In the genomic region with DNA sequence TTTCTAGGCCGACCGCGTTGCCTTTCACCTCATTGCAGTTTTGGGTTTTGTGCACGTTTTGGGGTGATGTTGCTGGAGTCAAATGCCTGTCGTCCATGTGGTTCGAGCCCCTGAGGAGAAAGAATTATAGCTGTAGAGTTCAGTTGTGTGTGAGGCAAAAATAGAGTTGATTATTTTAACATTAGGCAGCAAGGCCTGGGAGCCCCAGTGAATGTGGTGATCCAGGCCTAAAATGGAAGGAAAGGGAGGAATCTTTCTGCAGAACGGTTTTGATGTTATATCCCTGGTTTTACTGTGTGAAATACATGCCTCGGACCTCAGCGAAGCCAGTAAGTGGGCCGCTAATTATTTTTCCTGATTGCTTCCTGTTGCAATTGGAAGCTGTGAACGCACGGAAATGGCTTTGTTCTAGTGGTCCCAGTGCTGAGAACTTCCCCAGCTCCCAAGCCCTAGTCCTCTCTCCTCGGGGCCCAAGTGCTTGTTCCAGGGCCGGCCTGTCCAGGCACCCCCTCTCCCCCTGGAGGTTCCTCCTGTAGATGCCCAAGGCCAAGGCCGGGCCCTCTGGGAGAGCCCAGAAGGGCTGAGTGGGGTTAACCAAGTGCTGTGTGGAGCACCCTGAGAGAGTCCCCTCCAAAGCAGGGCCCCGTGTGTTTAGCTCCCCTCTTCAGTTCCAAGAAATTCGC, we compare ENCODE assay signal across 1 cellular context.
TF ChIP-seq lines count a peak whose summit lies in the region.

No MANE protein-coding gene starts in this region.

TF ChIP-seq in HepG2, 621 proteins besides CTCF, POLR2A, EP300 and RAD21 (continues in another document):
- TF ChIP-seq E2F1 (CRISPR knock-in tag; IDR thresholded peaks at IDR 0.05) (no peak), KLF12 (CRISPR knock-in tag; IDR thresholded peaks at IDR 0.05; ENCODE audit: borderline replicate concordance) (peak; percentile 63; the same call in 1 of the 2 replicates), ZBTB38 (CRISPR knock-in tag; IDR thresholded peaks at IDR 0.05) (no peak), ZNF260 (CRISPR knock-in tag; IDR thresholded peaks at IDR 0.05; ENCODE audit: borderline replicate concordance, low read depth) (no peak), ZFP82 (CRISPR knock-in tag; IDR thresholded peaks at IDR 0.05; ENCODE audit: borderline replicate concordance) (peak; percentile 31; the same call in 1 of the 2 replicates), SNAPC2 (CRISPR knock-in tag; IDR thresholded peaks at IDR 0.05) (no peak), AGO2 (optimal IDR thresholded peaks at IDR 0.05; ENCODE audit: low read depth, low read length) (peak; percentile 66), ZNF225 (CRISPR knock-in tag; IDR thresholded peaks at IDR 0.05) (0 out of 2 replicates have a peak, but pooled peaks have one; percentile 4), ZNF879 (CRISPR knock-in tag; IDR thresholded peaks at IDR 0.05) (no peak), SP2 (CRISPR knock-in tag; IDR thresholded peaks at IDR 0.05) (no peak), YEATS4 (CRISPR knock-in tag; IDR thresholded peaks at IDR 0.05; ENCODE audit: borderline replicate concordance) (peak; percentile 11; the same call in 1 of the 2 replicates), NONO (IDR thresholded peaks at IDR 0.05) (no peak), NONO (CRISPR knock-in tag; conservative IDR thresholded peaks at IDR 0.05) (peak; percentile 14; the same call in 1 of the 2 replicates), GATA4 (IDR thresholded peaks at IDR 0.05; ENCODE audit: borderline replicate concordance, low read depth) (no peak), E2F5 (CRISPR knock-in tag; conservative IDR thresholded peaks at IDR 0.05) (no peak), ZHX2 (IDR thresholded peaks at IDR 0.05; ENCODE audit: low read depth) (no peak), ZHX2 (CRISPR knock-in tag; IDR thresholded peaks at IDR 0.05; ENCODE audit: borderline replicate concordance) (peak; percentile 6; the same call in 1 of the 2 replicates), IRF2 (CRISPR knock-in tag; IDR thresholded peaks at IDR 0.05) (no peak), ZSCAN31 (CRISPR knock-in tag; IDR thresholded peaks at IDR 0.05; ENCODE audit: low read depth) (peak; percentile 12; the same call in 1 of the 2 replicates), ZNF337 (CRISPR knock-in tag; IDR thresholded peaks at IDR 0.05; ENCODE audit: borderline replicate concordance, low read depth) (no peak), BRCA1 (CRISPR knock-in tag; IDR thresholded peaks at IDR 0.05) (0 out of 2 replicates have a peak, but pooled peaks have one; percentile 12), KLF15 (CRISPR knock-in tag; IDR thresholded peaks at IDR 0.05; ENCODE audit: borderline replicate concordance) (no peak), KDM5B (CRISPR knock-in tag; IDR thresholded peaks at IDR 0.05; ENCODE audit: borderline replicate concordance) (no peak), SRF (IDR thresholded peaks at IDR 0.05; ENCODE audit: low read depth, low read length) (no peak), FOXK2 (IDR thresholded peaks at IDR 0.05) (no peak), ZNF160 (CRISPR knock-in tag; IDR thresholded peaks at IDR 0.05) (no peak), ZNF83 (CRISPR knock-in tag; IDR thresholded peaks at IDR 0.05; ENCODE audit: borderline replicate concordance) (no peak), EED (CRISPR knock-in tag; IDR thresholded peaks at IDR 0.05) (no peak)
- TF ChIP-seq, protein P1, sequence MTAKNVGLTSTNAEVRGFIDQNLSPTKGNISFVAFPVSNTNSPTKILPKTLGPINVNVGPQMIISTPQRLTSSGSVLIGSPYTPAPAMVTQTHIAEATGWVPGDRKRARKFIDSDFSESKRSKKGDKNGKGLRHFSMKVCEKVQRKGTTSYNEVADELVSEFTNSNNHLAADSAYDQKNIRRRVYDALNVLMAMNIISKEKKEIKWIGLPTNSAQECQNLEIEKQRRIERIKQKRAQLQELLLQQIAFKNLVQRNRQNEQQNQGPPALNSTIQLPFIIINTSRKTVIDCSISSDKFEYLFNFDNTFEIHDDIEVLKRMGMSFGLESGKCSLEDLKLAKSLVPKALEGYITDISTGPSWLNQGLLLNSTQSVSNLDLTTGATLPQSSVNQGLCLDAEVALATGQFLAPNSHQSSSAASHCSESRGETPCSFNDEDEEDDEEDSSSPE (CRISPR knock-in tag; IDR thresholded peaks at IDR 0.05) = no peak
- TF ChIP-seq, protein P2, sequence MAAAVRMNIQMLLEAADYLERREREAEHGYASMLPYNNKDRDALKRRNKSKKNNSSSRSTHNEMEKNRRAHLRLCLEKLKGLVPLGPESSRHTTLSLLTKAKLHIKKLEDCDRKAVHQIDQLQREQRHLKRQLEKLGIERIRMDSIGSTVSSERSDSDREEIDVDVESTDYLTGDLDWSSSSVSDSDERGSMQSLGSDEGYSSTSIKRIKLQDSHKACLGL (CRISPR knock-in tag; IDR thresholded peaks at IDR 0.05) = 0 out of 2 replicates have a peak, but pooled peaks have one; percentile 7
- TF ChIP-seq, protein P3, sequence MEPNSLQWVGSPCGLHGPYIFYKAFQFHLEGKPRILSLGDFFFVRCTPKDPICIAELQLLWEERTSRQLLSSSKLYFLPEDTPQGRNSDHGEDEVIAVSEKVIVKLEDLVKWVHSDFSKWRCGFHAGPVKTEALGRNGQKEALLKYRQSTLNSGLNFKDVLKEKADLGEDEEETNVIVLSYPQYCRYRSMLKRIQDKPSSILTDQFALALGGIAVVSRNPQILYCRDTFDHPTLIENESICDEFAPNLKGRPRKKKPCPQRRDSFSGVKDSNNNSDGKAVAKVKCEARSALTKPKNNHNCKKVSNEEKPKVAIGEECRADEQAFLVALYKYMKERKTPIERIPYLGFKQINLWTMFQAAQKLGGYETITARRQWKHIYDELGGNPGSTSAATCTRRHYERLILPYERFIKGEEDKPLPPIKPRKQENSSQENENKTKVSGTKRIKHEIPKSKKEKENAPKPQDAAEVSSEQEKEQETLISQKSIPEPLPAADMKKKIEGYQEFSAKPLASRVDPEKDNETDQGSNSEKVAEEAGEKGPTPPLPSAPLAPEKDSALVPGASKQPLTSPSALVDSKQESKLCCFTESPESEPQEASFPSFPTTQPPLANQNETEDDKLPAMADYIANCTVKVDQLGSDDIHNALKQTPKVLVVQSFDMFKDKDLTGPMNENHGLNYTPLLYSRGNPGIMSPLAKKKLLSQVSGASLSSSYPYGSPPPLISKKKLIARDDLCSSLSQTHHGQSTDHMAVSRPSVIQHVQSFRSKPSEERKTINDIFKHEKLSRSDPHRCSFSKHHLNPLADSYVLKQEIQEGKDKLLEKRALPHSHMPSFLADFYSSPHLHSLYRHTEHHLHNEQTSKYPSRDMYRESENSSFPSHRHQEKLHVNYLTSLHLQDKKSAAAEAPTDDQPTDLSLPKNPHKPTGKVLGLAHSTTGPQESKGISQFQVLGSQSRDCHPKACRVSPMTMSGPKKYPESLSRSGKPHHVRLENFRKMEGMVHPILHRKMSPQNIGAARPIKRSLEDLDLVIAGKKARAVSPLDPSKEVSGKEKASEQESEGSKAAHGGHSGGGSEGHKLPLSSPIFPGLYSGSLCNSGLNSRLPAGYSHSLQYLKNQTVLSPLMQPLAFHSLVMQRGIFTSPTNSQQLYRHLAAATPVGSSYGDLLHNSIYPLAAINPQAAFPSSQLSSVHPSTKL (CRISPR knock-in tag; IDR thresholded peaks at IDR 0.05) = no peak
- TF ChIP-seq, protein P4, sequence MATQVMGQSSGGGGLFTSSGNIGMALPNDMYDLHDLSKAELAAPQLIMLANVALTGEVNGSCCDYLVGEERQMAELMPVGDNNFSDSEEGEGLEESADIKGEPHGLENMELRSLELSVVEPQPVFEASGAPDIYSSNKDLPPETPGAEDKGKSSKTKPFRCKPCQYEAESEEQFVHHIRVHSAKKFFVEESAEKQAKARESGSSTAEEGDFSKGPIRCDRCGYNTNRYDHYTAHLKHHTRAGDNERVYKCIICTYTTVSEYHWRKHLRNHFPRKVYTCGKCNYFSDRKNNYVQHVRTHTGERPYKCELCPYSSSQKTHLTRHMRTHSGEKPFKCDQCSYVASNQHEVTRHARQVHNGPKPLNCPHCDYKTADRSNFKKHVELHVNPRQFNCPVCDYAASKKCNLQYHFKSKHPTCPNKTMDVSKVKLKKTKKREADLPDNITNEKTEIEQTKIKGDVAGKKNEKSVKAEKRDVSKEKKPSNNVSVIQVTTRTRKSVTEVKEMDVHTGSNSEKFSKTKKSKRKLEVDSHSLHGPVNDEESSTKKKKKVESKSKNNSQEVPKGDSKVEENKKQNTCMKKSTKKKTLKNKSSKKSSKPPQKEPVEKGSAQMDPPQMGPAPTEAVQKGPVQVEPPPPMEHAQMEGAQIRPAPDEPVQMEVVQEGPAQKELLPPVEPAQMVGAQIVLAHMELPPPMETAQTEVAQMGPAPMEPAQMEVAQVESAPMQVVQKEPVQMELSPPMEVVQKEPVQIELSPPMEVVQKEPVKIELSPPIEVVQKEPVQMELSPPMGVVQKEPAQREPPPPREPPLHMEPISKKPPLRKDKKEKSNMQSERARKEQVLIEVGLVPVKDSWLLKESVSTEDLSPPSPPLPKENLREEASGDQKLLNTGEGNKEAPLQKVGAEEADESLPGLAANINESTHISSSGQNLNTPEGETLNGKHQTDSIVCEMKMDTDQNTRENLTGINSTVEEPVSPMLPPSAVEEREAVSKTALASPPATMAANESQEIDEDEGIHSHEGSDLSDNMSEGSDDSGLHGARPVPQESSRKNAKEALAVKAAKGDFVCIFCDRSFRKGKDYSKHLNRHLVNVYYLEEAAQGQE (IDR thresholded peaks at IDR 0.05; ENCODE audit: borderline replicate concordance in 1 of 2, low read depth in 1 of 2, low read length in 2 of 2) = no peak
- TF ChIP-seq, protein P5, sequence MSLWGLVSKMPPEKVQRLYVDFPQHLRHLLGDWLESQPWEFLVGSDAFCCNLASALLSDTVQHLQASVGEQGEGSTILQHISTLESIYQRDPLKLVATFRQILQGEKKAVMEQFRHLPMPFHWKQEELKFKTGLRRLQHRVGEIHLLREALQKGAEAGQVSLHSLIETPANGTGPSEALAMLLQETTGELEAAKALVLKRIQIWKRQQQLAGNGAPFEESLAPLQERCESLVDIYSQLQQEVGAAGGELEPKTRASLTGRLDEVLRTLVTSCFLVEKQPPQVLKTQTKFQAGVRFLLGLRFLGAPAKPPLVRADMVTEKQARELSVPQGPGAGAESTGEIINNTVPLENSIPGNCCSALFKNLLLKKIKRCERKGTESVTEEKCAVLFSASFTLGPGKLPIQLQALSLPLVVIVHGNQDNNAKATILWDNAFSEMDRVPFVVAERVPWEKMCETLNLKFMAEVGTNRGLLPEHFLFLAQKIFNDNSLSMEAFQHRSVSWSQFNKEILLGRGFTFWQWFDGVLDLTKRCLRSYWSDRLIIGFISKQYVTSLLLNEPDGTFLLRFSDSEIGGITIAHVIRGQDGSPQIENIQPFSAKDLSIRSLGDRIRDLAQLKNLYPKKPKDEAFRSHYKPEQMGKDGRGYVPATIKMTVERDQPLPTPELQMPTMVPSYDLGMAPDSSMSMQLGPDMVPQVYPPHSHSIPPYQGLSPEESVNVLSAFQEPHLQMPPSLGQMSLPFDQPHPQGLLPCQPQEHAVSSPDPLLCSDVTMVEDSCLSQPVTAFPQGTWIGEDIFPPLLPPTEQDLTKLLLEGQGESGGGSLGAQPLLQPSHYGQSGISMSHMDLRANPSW (CRISPR knock-in tag; IDR thresholded peaks at IDR 0.05; ENCODE audit: borderline replicate concordance) = no peak
